Comparison of ENCODE assay signal across 27 cellular contexts in the genomic region with DNA sequence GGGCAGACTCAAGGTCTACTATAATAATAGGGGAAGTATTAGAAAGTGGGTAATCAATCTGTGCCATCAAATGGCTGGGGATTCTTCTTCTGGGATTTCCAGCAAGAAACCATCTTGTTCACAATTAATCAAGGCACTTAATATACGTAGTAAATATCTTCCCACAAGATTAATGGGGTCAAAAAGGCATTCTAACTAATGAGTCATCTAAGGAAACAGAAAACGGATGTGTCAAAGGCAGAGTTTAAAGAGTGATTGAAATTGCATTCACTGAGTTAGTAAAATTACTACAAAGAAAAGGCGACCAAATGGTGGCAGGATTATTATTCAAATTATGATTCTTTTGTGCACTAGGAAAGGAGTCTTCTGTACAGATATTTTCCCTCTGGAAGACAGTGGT.
"Had no signal": no experiment of that assay in that cellular context is flagged by ENCODE, and none has a peak within 500 bp of the region (broad histone marks: within the 10 kb centered on the region; RNA-seq: fewer than 3 reads in every experiment).

No MANE protein-coding gene starts in this region.

- H3K4me3 ChIP-seq: dorsolateral prefrontal cortex, gastroesophageal sphincter, heart left ventricle, hepatocyte, lung, mucosa of descending colon, pancreas, right lobe of liver, suprapubic skin, transverse colon, upper lobe of right lung, uterus had no signal

- DNase-seq: cortex of kidney; dorsolateral prefrontal cortex; effector CD4-positive, alpha-beta T cell; foreskin fibroblast; heart left ventricle; kidney; mucosa of descending colon; naive B cell; pancreas; retina; right lobe of liver; small intestine; stimulated activated CD4-positive, alpha-beta T cell treated with anti-CD3 and anti-CD28 coated beads, Interleukin-12 subunit alpha, Interleukin-12 subunit beta, amount 100 ng/mL, for 4 hours; stimulated activated CD4-positive, alpha-beta T cell treated with anti-CD3 and anti-CD28 coated beads, Interleukin-1b, Interleukin-23, amount 100 ng/mL, for 48 hours; stimulated activated CD4-positive, alpha-beta T cell treated with anti-CD3 and anti-CD28 coated beads, Interleukin-4, amount 100 ng/mL, for 1 hour; stimulated activated CD8-positive, alpha-beta memory T cell treated with anti-CD3 and anti-CD28 coated beads, Interleukin-4, amount 100 ng/mL, for 48 hours; stimulated activated naive CD4-positive, alpha-beta T cell; stimulated activated naive CD8-positive, alpha-beta T cell treated with anti-CD3 and anti-CD28 coated beads, Interleukin-15, amount 100 ng/mL, for 72 hours; transverse colon; upper lobe of right lung; uterus had no signal

- H2AFZ ChIP-seq: hepatocyte had no signal

- H3K27ac ChIP-seq: dorsolateral prefrontal cortex, epithelial cell of prostate, gastroesophageal sphincter, heart left ventricle, hepatocyte, neutrophil, pancreas, right lobe of liver, suprapubic skin, transverse colon, upper lobe of right lung, uterus had no signal

- H3K36me3 ChIP-seq: gastroesophageal sphincter, heart left ventricle, neutrophil, pancreas, right lobe of liver, suprapubic skin, transverse colon, upper lobe of right lung, uterus had no signal

- H3K4me1 ChIP-seq: gastroesophageal sphincter, heart left ventricle, pancreas, right lobe of liver, suprapubic skin, transverse colon, upper lobe of right lung, uterus had no signal

- H3K27me3 ChIP-seq: dorsolateral prefrontal cortex, gastroesophageal sphincter, heart left ventricle, hepatocyte, neutrophil, pancreas, right lobe of liver, suprapubic skin, transverse colon, upper lobe of right lung, uterus had no signal

- H3K9me3 ChIP-seq: gastroesophageal sphincter, heart left ventricle, mucosa of descending colon, neutrophil, pancreas, right lobe of liver, transverse colon, upper lobe of right lung, uterus had no signal

- H3K79me2 ChIP-seq: hepatocyte had no signal

- H3K4me2 ChIP-seq: hepatocyte had no signal
